ENCODE assay signal across 1 cellular context in genomic region chr5:150520747-150521521, GRCh38.
A peak's percentile ranks its signal among the peaks of the same experiment; 100 is the strongest.
TF ChIP-seq lines count a peak whose summit lies in the region.

No MANE protein-coding gene starts in this region.

TF ChIP-seq in HCT116, 20 proteins besides CTCF, POLR2A, EP300 and RAD21:
- no peak for TF ChIP-seq POLR2AphosphoS5 (IDR thresholded peaks at IDR 0.05; ENCODE audit: low read depth, low read length)
- TF ChIP-seq ZFX (IDR thresholded peaks at IDR 0.05) = peak; percentile 7; the same call in 1 of the 2 replicates
TF ChIP-seq in HCT116: peak in this region for 1.
